1 cellular context compared by ENCODE assay signal in the genomic region with DNA sequence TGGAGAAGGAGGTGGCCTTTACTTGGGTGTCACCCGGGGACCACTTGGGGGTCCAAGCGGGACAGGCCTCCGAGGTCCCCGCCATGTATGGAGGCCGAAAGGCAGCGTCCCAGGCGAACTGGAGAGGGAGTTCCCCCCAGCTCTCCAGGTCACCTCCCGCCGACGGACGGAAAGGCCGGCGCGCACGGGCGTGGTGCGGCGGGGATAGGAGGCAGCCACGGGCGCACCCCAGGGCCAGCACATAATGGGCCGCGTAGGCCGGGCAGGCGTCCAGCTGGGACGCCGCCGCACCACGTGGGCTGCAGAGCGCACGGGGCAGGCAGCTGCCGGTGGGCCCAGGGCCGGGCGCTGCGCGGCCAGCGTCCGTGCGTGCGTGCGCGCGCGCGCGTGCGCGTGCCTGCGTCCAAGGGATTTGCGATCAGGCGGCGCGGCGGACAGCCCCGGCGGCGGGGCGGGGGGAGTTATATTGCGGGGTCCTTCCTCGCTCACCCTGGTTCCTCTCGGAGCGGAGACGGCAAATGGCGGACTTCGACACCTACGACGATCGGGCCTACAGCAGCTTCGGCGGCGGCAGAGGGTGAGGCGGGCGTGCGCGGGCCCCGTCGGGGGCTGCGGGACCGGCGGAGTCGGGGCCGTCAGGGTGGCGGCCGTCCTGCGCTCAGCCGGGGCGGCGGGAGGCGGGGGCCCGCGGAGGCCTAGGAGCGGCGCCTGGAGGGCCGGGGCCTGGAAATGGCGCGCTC.
TF ChIP-seq lines count a peak whose summit lies in the region.

A gene (plus strand): TSS at position 491 of the 740 bp plus-strand sequence. CDS start 28 bp downstream, at position 519.

TF ChIP-seq in K562, 482 proteins besides CTCF, POLR2A, EP300 and RAD21 (continued from another document and continues in another):
- TF ChIP-seq, protein P1, sequence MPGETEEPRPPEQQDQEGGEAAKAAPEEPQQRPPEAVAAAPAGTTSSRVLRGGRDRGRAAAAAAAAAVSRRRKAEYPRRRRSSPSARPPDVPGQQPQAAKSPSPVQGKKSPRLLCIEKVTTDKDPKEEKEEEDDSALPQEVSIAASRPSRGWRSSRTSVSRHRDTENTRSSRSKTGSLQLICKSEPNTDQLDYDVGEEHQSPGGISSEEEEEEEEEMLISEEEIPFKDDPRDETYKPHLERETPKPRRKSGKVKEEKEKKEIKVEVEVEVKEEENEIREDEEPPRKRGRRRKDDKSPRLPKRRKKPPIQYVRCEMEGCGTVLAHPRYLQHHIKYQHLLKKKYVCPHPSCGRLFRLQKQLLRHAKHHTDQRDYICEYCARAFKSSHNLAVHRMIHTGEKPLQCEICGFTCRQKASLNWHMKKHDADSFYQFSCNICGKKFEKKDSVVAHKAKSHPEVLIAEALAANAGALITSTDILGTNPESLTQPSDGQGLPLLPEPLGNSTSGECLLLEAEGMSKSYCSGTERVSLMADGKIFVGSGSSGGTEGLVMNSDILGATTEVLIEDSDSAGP (CRISPR knock-in tag; IDR thresholded peaks at IDR 0.05) = peak; percentile 72; the same call in 1 of the 2 replicates
- TF ChIP-seq ZNF507 (tag; conservative IDR thresholded peaks at IDR 0.05) (no peak; the same call in 1 of the 2 replicates), MTA2 (IDR thresholded peaks at IDR 0.05; ENCODE audit: low read depth) (no peak), KAT8 (IDR thresholded peaks at IDR 0.05; ENCODE audit: low read depth) (no peak), ZNF696 (CRISPR knock-in tag; conservative IDR thresholded peaks at IDR 0.05) (no peak), ZNF384 (IDR thresholded peaks at IDR 0.05; ENCODE audit: low read depth, low read length) (peak; percentile 27; the same call in 1 of the 2 replicates), PTBP1 (IDR thresholded peaks at IDR 0.05; ENCODE audit: low read depth, low read length) (0 out of 2 replicates have a peak, but pooled peaks have one; percentile 42), NR2C2 (CRISPR knock-in tag; IDR thresholded peaks at IDR 0.05) (peak; percentile 94), NR2C2 (tag; IDR thresholded peaks at IDR 0.05) (peak; percentile 63), JUND (IDR thresholded peaks at IDR 0.05; ENCODE audit: borderline replicate concordance, low read depth, low read length) (peak; percentile 22; the same call in 1 of the 2 replicates), JUND (tag; IDR thresholded peaks at IDR 0.05; ENCODE audit: borderline replicate concordance, low read depth, low read length) (no peak; the same call in 2 of the 3 replicates), SAFB (IDR thresholded peaks at IDR 0.05; ENCODE audit: borderline replicate concordance, low read depth, low read length) (no peak), HEY1 (CRISPR knock-in tag; IDR thresholded peaks at IDR 0.05; ENCODE audit: borderline replicate concordance) (no peak), ZNF644 (tag; IDR thresholded peaks at IDR 0.05; ENCODE audit: low read depth) (peak; percentile 92), ZNF175 (CRISPR knock-in tag; IDR thresholded peaks at IDR 0.05; ENCODE audit: low read depth) (peak; percentile 92), U2AF2 (optimal IDR thresholded peaks at IDR 0.05; ENCODE audit: low read depth, low read length) (no peak), HMG20B (CRISPR knock-in tag; IDR thresholded peaks at IDR 0.05) (no peak), KLF13 (tag; IDR thresholded peaks at IDR 0.05; ENCODE audit: borderline replicate concordance, low read depth) (no peak; the same call in 1 of the 2 replicates), DNMT1 (IDR thresholded peaks at IDR 0.05) (no peak), TBL1XR1 (IDR thresholded peaks at IDR 0.05; ENCODE audit: low read length in 2 of 2) (no peak), FOXK2 (conservative IDR thresholded peaks at IDR 0.05 in 1 of 2, IDR thresholded peaks at IDR 0.05 in 1 of 2; ENCODE audit: low read depth in 2 of 2) (0 out of 4 replicates have a peak, but pooled peaks of 1 of the 2 experiments have one; percentile 8), L3MBTL2 (IDR thresholded peaks at IDR 0.05) (peak; percentile 98), XRCC3 (IDR thresholded peaks at IDR 0.05) (no peak), ZNF212 (CRISPR knock-in tag; IDR thresholded peaks at IDR 0.05) (peak; percentile 80; the same call in 1 of the 2 replicates), PHTF2 (CRISPR knock-in tag; IDR thresholded peaks at IDR 0.05) (no peak), MCM2 (IDR thresholded peaks at IDR 0.05; ENCODE audit: low read depth) (no peak), ETV5 (CRISPR knock-in tag; IDR thresholded peaks at IDR 0.05; ENCODE audit: low read depth) (no peak), NONO (IDR thresholded peaks at IDR 0.05; ENCODE audit: low read depth in 2 of 2, low read length in 1 of 2) (peak; percentile 40 to 78; a peak in 3 of 4 replicates), GABPB1 (CRISPR knock-in tag; IDR thresholded peaks at IDR 0.05) (peak; percentile 86), SREBF2 (CRISPR knock-in tag; IDR thresholded peaks at IDR 0.05) (no peak), HSF4 (CRISPR knock-in tag; IDR thresholded peaks at IDR 0.05; ENCODE audit: borderline replicate concordance) (no peak), ZKSCAN3 (CRISPR knock-in tag; IDR thresholded peaks at IDR 0.05) (no peak), POLR2H (tag; IDR thresholded peaks at IDR 0.05; ENCODE audit: low read depth) (peak; percentile 86), MAZ (CRISPR knock-in tag; conservative IDR thresholded peaks at IDR 0.05 in 1 of 2, IDR thresholded peaks at IDR 0.05 in 1 of 2) (peak; percentile 86 to 97), TCF3 (CRISPR knock-in tag; IDR thresholded peaks at IDR 0.05) (peak; percentile 32; the same call in 1 of the 2 replicates), ZNF124 (CRISPR knock-in tag; IDR thresholded peaks at IDR 0.05) (peak; percentile 89; the same call in 1 of the 2 replicates), DDX20 (tag; IDR thresholded peaks at IDR 0.05; ENCODE audit: low read depth) (no peak), NFXL1 (CRISPR knock-in tag; IDR thresholded peaks at IDR 0.05) (no peak)
- TF ChIP-seq, protein P2, sequence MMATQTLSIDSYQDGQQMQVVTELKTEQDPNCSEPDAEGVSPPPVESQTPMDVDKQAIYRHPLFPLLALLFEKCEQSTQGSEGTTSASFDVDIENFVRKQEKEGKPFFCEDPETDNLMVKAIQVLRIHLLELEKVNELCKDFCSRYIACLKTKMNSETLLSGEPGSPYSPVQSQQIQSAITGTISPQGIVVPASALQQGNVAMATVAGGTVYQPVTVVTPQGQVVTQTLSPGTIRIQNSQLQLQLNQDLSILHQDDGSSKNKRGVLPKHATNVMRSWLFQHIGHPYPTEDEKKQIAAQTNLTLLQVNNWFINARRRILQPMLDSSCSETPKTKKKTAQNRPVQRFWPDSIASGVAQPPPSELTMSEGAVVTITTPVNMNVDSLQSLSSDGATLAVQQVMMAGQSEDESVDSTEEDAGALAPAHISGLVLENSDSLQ (IDR thresholded peaks at IDR 0.05) = no peak
- TF ChIP-seq, protein P3, sequence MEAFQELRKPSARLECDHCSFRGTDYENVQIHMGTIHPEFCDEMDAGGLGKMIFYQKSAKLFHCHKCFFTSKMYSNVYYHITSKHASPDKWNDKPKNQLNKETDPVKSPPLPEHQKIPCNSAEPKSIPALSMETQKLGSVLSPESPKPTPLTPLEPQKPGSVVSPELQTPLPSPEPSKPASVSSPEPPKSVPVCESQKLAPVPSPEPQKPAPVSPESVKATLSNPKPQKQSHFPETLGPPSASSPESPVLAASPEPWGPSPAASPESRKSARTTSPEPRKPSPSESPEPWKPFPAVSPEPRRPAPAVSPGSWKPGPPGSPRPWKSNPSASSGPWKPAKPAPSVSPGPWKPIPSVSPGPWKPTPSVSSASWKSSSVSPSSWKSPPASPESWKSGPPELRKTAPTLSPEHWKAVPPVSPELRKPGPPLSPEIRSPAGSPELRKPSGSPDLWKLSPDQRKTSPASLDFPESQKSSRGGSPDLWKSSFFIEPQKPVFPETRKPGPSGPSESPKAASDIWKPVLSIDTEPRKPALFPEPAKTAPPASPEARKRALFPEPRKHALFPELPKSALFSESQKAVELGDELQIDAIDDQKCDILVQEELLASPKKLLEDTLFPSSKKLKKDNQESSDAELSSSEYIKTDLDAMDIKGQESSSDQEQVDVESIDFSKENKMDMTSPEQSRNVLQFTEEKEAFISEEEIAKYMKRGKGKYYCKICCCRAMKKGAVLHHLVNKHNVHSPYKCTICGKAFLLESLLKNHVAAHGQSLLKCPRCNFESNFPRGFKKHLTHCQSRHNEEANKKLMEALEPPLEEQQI (IDR thresholded peaks at IDR 0.05) = no peak
- TF ChIP-seq, protein P4, sequence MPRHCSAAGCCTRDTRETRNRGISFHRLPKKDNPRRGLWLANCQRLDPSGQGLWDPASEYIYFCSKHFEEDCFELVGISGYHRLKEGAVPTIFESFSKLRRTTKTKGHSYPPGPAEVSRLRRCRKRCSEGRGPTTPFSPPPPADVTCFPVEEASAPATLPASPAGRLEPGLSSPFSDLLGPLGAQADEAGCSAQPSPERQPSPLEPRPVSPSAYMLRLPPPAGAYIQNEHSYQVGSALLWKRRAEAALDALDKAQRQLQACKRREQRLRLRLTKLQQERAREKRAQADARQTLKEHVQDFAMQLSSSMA (CRISPR knock-in tag; IDR thresholded peaks at IDR 0.05) = no peak
- TF ChIP-seq, protein P5, sequence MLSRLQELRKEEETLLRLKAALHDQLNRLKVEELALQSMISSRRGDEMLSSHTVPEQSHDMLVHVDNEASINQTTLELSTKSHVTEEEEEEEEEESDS (CRISPR knock-in tag; IDR thresholded peaks at IDR 0.05) = no peak
- TF ChIP-seq, protein P6, sequence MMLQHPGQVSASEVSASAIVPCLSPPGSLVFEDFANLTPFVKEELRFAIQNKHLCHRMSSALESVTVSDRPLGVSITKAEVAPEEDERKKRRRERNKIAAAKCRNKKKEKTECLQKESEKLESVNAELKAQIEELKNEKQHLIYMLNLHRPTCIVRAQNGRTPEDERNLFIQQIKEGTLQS (IDR thresholded peaks at IDR 0.05) = no peak
- TF ChIP-seq, protein P6 (CRISPR knock-in tag; conservative IDR thresholded peaks at IDR 0.05) = no peak
- TF ChIP-seq, protein P7, sequence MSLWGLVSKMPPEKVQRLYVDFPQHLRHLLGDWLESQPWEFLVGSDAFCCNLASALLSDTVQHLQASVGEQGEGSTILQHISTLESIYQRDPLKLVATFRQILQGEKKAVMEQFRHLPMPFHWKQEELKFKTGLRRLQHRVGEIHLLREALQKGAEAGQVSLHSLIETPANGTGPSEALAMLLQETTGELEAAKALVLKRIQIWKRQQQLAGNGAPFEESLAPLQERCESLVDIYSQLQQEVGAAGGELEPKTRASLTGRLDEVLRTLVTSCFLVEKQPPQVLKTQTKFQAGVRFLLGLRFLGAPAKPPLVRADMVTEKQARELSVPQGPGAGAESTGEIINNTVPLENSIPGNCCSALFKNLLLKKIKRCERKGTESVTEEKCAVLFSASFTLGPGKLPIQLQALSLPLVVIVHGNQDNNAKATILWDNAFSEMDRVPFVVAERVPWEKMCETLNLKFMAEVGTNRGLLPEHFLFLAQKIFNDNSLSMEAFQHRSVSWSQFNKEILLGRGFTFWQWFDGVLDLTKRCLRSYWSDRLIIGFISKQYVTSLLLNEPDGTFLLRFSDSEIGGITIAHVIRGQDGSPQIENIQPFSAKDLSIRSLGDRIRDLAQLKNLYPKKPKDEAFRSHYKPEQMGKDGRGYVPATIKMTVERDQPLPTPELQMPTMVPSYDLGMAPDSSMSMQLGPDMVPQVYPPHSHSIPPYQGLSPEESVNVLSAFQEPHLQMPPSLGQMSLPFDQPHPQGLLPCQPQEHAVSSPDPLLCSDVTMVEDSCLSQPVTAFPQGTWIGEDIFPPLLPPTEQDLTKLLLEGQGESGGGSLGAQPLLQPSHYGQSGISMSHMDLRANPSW (CRISPR knock-in tag; IDR thresholded peaks at IDR 0.05) = peak; percentile 84
- TF ChIP-seq, protein P8, sequence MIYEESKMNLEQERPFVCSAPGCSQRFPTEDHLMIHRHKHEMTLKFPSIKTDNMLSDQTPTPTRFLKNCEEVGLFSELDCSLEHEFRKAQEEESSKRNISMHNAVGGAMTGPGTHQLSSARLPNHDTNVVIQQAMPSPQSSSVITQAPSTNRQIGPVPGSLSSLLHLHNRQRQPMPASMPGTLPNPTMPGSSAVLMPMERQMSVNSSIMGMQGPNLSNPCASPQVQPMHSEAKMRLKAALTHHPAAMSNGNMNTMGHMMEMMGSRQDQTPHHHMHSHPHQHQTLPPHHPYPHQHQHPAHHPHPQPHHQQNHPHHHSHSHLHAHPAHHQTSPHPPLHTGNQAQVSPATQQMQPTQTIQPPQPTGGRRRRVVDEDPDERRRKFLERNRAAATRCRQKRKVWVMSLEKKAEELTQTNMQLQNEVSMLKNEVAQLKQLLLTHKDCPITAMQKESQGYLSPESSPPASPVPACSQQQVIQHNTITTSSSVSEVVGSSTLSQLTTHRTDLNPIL (CRISPR knock-in tag; IDR thresholded peaks at IDR 0.05) = no peak
- TF ChIP-seq, protein P9, sequence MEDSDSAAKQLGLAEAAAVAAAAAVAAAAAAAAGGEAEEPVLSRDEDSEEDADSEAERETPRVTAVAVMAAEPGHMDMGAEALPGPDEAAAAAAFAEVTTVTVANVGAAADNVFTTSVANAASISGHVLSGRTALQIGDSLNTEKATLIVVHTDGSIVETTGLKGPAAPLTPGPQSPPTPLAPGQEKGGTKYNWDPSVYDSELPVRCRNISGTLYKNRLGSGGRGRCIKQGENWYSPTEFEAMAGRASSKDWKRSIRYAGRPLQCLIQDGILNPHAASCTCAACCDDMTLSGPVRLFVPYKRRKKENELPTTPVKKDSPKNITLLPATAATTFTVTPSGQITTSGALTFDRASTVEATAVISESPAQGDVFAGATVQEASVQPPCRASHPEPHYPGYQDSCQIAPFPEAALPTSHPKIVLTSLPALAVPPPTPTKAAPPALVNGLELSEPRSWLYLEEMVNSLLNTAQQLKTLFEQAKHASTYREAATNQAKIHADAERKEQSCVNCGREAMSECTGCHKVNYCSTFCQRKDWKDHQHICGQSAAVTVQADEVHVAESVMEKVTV (CRISPR knock-in tag; IDR thresholded peaks at IDR 0.05) = no peak
